Comparison of ENCODE assay signal across 8 cellular contexts in the genomic region with DNA sequence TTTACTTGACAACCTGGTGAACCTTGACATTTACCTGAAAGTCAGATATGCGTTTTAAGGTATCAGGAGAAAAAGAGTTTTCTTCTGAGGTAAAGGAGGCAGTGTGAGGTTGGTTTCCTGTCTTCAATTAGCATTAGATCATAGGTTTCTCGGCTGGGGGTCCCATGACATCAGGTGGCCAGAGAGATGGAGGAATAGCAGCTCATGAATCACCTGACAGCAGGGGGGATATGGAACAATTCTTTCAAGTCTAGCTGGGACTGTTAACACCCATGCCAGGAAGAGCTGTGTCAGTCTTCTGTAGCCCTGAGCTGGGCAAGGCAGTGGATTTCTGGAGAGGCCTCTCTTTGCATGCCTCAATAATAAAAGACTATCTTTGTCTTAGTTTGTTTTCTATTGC.
DNase-seq lines count a peak whose midpoint lies in the region; ATAC-seq and TF ChIP-seq lines count a peak whose summit lies in the region.
"Had no signal": no experiment of that assay in that cellular context is flagged by ENCODE, and none has a peak within 500 bp of the region (broad histone marks: within the 10 kb centered on the region; RNA-seq: fewer than 3 reads in every experiment).

No MANE protein-coding gene starts in this region.

- H3K9me3 ChIP-seq in skeletal muscle tissue (ENCODE audit: control insufficient read depth in 3 of 3, low read length in 3 of 3): no peaks in the 10 kb centered on the region

- in situ Hi-C loops in astrocyte of the cerebellum (cut with HindIII; ENCODE audit: low sequenced_read_pairs): no loop called here

- H3K4me1 ChIP-seq in skeletal muscle tissue (ENCODE audit: control insufficient read depth in 3 of 3, insufficient read depth in 3 of 3, low read length in 3 of 3): peaks cover 8 to 20% (median 19%) of the 10 kb centered on the region in 3 donors

- H3K27me3 ChIP-seq in skeletal muscle tissue (ENCODE audit: control insufficient read depth in 3 of 3, insufficient read depth in 3 of 3, low read length in 3 of 3): no peaks in the 10 kb centered on the region

- no peak overlapping the region for H3K9ac ChIP-seq in skeletal muscle tissue (ENCODE audit: low read depth in 1 of 3, low read length in 3 of 3)

- DNase-seq in astrocyte of the cerebellum (ENCODE audit: low read depth): peak; percentile 93
- DNase-seq: activated CD4-positive, alpha-beta T cell treated with anti-CD3 and anti-CD28 coated beads, Interleukin-2, amount 50 U/mL, for 48 hours had no signal

- H3K36me3 ChIP-seq in skeletal muscle tissue (ENCODE audit: control insufficient read depth in 3 of 3, insufficient read depth in 3 of 3, low read length in 3 of 3): no peaks in the 10 kb centered on the region

- ATAC-seq in GM18909 (IDR thresholded peaks at IDR 0.05; ENCODE audit: poor library complexity, unreplicated experiment) (peak; percentile 34), HG02938 (IDR thresholded peaks at IDR 0.05; ENCODE audit: unreplicated experiment) (peak; percentile 35), GM18861 (IDR thresholded peaks at IDR 0.05; ENCODE audit: unreplicated experiment) (no peak), HG02970 (IDR thresholded peaks at IDR 0.05; ENCODE audit: low FRiP score, unreplicated experiment) (no peak), HG02678 (IDR thresholded peaks at IDR 0.05; ENCODE audit: unreplicated experiment) (no peak)

- no peak for TF ChIP-seq CTCF in astrocyte of the cerebellum (IDR thresholded peaks at IDR 0.05; ENCODE audit: low read depth, low read length, missing control alignments)

- peak overlapping the region; percentile 48 for H3K27ac ChIP-seq in skeletal muscle tissue (ENCODE audit: low read depth, low read length)

- no peak overlapping the region for H3K4me3 ChIP-seq in astrocyte of the cerebellum (ENCODE audit: low read depth, low read length)
- H3K4me3 ChIP-seq in skeletal muscle tissue (ENCODE audit: low read length in 3 of 3): no peak overlapping the region

Comparison
In these comparisons a context has a peak if more than half of its experiments do, and no peak if none do; other contexts are left out.
1. ATAC-seq: peak in GM18909 (single experiment) and HG02938 (single experiment); none in GM18861 (single experiment), HG02970 (single experiment) and HG02678 (single experiment).